ENCODE assay signal across 12 cellular contexts in the genomic region with DNA sequence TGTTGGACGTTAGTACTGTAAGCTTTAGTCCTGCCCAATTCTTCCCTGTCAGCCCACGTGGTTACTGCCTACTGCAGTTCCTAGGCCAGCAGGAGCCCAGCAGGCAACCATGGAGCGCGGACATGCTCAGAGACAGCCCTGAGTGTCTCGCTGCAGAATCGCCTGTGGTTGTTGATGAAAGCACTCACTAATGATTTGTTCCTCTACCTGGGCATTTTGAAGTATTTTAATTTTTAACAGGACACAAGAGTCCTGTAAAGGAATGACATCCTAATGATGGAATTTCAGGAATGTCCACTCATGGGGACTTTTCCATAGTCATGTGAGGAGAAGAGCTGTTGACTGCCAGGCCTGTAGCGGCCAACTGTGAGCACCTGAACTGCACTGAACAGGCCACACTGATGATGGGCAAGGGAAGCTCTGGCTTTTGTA. TPM values are rescaled to one million over a fixed set of nuclear protein-coding genes. Genes with fewer than 3 reads are reported as not detected.
DNase-seq lines count a peak whose midpoint lies in the region; ATAC-seq and TF ChIP-seq lines count a peak whose summit lies in the region.
"Had no signal": no experiment of that assay in that cellular context is flagged by ENCODE, and none has a peak within 500 bp of the region (broad histone marks: within the 10 kb centered on the region; RNA-seq: fewer than 3 reads in every experiment).

No MANE protein-coding gene starts in this region.

- H3K9me3 ChIP-seq in left lung: peaks cover 0 to 11% of the 10 kb centered on the region in 2 donors

- H3K36me3 ChIP-seq in left lung: no peaks in the 10 kb centered on the region

- H3K27ac ChIP-seq in left lung: peak overlapping the region; percentile 8 to 11
- H3K27ac ChIP-seq: HL-60, SJCRH30 had no signal

- H3K4me1 ChIP-seq in left lung: peaks cover 6 to 7% of the 10 kb centered on the region in 2 donors
- H3K4me1 ChIP-seq: SJCRH30 had no signal

- peak; percentile 87 for ATAC-seq in left lung
- ATAC-seq in HG02571 (IDR thresholded peaks at IDR 0.05; ENCODE audit: unreplicated experiment): no peak
- ATAC-seq: naive thymus-derived CD8-positive, alpha-beta T cell had no signal

- no peaks in the 10 kb centered on the region for H3K27me3 ChIP-seq in left lung
- H3K27me3 ChIP-seq: SJCRH30 had no signal

- DNase-seq in 8988T (peak; percentile 32), HK-2 (ENCODE audit: unreplicated experiment) (peak; percentile 72), cerebellum (ENCODE audit: low spot score) (peak; percentile 87), left lung (peak in 1 of 2 donors; percentile 69), NCI-H1105 (lab: John Stamatoyannopoulos, UW) (no peak), NCI-H1930 (lab: John Stamatoyannopoulos, UW) (no peak), NCI-H2196 (lab: John Stamatoyannopoulos, UW; ENCODE audit: unreplicated experiment) (no peak)
- DNase-seq: naive thymus-derived CD8-positive, alpha-beta T cell; NCI-H1092 treated with DMSO at 0.1 percent for 48 hours; SJCRH30 had no signal

- no peak overlapping the region for H3K4me3 ChIP-seq in left lung
- H3K4me3 ChIP-seq: SJCRH30 had no signal

- intact Hi-C loops in left lung (cut with DNase I): no loop called here

- no peak for TF ChIP-seq CTCF in left lung (IDR thresholded peaks at IDR 0.05)

RNA-seq across cellular contexts. Expression of a gene that starts 44.1 kb away (rescaled TPM):
- 21.4 TPM for total RNA-seq in cerebellum
- total RNA-seq in left lung: 10 to 100 TPM in 1 of 2 donors, 1 to 10 TPM in 1; 2.3 to 10.1 TPM
- total RNA-seq: naive thymus-derived CD8-positive, alpha-beta T cell had no signal

Comparison
In these comparisons a context has a peak if more than half of its experiments do, and no peak if none do; other contexts are left out.
1. DNase-seq: peak in 8988T (single experiment), HK-2 (single experiment) and cerebellum (single experiment); none in NCI-H1105 (single experiment), NCI-H1930 (0 of 2) and NCI-H2196 (single experiment).